Comparison of ENCODE assay signal across 8 cellular contexts in the genomic region with DNA sequence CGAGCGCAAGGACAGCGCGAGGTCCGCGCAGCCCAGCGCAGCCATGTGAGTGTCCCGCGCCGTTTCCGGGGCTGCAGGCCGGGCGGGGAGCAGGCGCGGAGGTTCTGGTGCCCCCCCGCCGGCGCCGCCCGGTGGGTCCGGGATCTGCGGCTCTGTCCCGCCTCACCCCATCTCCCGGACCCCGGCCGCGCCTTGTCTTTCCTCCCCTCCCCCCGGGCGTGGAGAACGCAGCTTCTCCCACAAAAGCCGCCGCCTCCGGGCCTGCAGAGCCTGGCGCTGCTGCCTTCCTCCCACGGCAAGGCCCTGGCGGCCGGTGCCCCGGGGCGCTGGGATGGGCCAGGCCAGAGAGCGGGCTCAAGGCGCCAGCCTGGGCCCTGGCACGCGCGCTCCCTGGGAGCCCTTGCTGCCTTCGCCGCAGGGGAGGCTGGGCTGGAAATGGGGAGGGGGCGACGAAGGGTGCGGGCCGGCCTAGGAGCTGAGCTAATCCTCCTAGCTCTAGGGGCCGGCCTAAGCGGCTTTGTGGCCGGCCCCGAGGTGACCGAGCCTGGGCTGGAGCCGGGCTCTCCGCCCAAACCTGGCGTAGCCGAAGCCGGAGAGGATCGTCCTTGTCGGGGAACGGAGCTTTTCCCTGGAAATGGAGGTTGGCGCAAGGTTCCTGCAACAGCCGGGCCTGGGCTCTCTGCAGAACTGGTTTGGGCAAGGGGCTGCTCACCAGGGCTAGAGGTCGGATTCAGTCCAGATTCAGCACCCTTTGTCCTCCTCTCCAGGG. TPM values are rescaled to one million over a fixed set of nuclear protein-coding genes. Genes with fewer than 3 reads are reported as not detected.
A peak's percentile ranks its signal among the peaks of the same experiment; 100 is the strongest.
DNase-seq lines count a peak whose midpoint lies in the region; ATAC-seq and TF ChIP-seq lines count a peak whose summit lies in the region.

No MANE protein-coding gene starts in this region.

- H3K36me3 Mint-ChIP-seq in activated naive CD8-positive, alpha-beta T cell treated with anti-CD3 and anti-CD28 coated beads, Interleukin-2, amount 50 U/mL, for 24 hours (ENCODE audit: low read depth): no peaks in the 10 kb centered on the region

- H3K27me3 Mint-ChIP-seq in activated naive CD8-positive, alpha-beta T cell treated with anti-CD3 and anti-CD28 coated beads, Interleukin-2, amount 50 U/mL, for 24 hours: peaks cover 18% of the 10 kb centered on the region

- H3K9me3 ChIP-seq in sigmoid colon: no peaks in the 10 kb centered on the region

- peak; percentile 45 for DNase-seq in NCI-H2227 (lab: John Stamatoyannopoulos, UW; ENCODE audit: unreplicated experiment)
- DNase-seq in NCI-H2227 treated with DMSO at 0.1 percent for 48 hours (lab: John Stamatoyannopoulos, UW): no peak
- peak; percentile 70 for DNase-seq in NB4 (ENCODE audit: low read depth)
- no peak for DNase-seq in activated naive CD8-positive, alpha-beta T cell treated with anti-CD3 and anti-CD28 coated beads, Interleukin-2, amount 50 U/mL, for 24 hours
- peak; percentile 66 for DNase-seq in hepatic stellate cell (ENCODE audit: low spot score)
- no peak for DNase-seq in sigmoid colon
- no peak for DNase-seq in NCI-H1436 (lab: John Stamatoyannopoulos, UW)
- no peak for DNase-seq in KG1 (lab: John Stamatoyannopoulos, UW)

- peak overlapping the region; percentile 86 to 97 (median 94) for H3K27ac ChIP-seq in sigmoid colon

- no peak for TF ChIP-seq EP300 in sigmoid colon (IDR thresholded peaks at IDR 0.05)

- intact Hi-C loops in sigmoid colon (cut with DNase I): loop anchor here (2.0 to 10.0 kb wide), 4 partner anchors 132 to 406 kb away; a partner anchor contains a TSS

- peak overlapping the region; percentile 79 for H3K4me3 Mint-ChIP-seq in activated naive CD8-positive, alpha-beta T cell treated with anti-CD3 and anti-CD28 coated beads, Interleukin-2, amount 50 U/mL, for 24 hours

- TF ChIP-seq POLR2A in NB4 (IDR thresholded peaks at IDR 0.05; ENCODE audit: extremely low read depth, insufficient read length): peak; percentile 40
- TF ChIP-seq POLR2A in sigmoid colon (IDR thresholded peaks at IDR 0.05): no peak

- ATAC-seq in activated naive CD8-positive, alpha-beta T cell treated with anti-CD3 and anti-CD28 coated beads, Interleukin-2, amount 50 U/mL, for 24 hours: peak; percentile 25

- peaks cover 0 to 38% (median 24%) of the 10 kb centered on the region in 4 donors for H3K4me1 ChIP-seq in sigmoid colon

- no peaks in the 10 kb centered on the region for H3K9me3 Mint-ChIP-seq in activated naive CD8-positive, alpha-beta T cell treated with anti-CD3 and anti-CD28 coated beads, Interleukin-2, amount 50 U/mL, for 24 hours

- WGBS in sigmoid colon, 2 donors: 1 to 2% methylated on average over 66 of the region's 66 CpGs

- peaks cover 21% of the 10 kb centered on the region for H3K4me1 Mint-ChIP-seq in activated naive CD8-positive, alpha-beta T cell treated with anti-CD3 and anti-CD28 coated beads, Interleukin-2, amount 50 U/mL, for 24 hours

- TF ChIP-seq CTCF in NB4 (IDR thresholded peaks at IDR 0.05; ENCODE audit: low read depth, low read length) (no peak), sigmoid colon (IDR thresholded peaks at IDR 0.05) (no peak)

- peak overlapping the region; percentile 59 for H3K4me3 ChIP-seq in NB4 (ENCODE audit: low read depth, low read length)
- H3K4me3 ChIP-seq in sigmoid colon: peak overlapping the region; percentile 60 to 98 (median 76)

- no peak overlapping the region for H3K27ac Mint-ChIP-seq in activated naive CD8-positive, alpha-beta T cell treated with anti-CD3 and anti-CD28 coated beads, Interleukin-2, amount 50 U/mL, for 24 hours

- no peaks in the 10 kb centered on the region for H3K36me3 ChIP-seq in sigmoid colon

- no peaks in the 10 kb centered on the region for H3K27me3 ChIP-seq in sigmoid colon

RNA-seq across cellular contexts. Expression of a gene that starts 0.4 kb away (rescaled TPM):
- total RNA-seq in sigmoid colon: 10 to 100 TPM; 23.9 to 60.9 (median 35.2) TPM
- polyA plus RNA-seq in sigmoid colon: 10 to 100 TPM; 10.2 to 26.7 (median 11.8) TPM

RNA-seq across cellular contexts. Expression of a gene that starts 33.3 kb away (rescaled TPM):
- 10 to 100 TPM; 29.2 to 45.7 (median 35.8) TPM for total RNA-seq in sigmoid colon
- 10 to 100 TPM; 25.8 to 28.8 (median 27.5) TPM for polyA plus RNA-seq in sigmoid colon

RNA-seq across cellular contexts. Expression of a gene that starts 45.7 kb away (rescaled TPM):
- not detected for total RNA-seq in sigmoid colon
- polyA plus RNA-seq in sigmoid colon: not detected

RNA-seq across cellular contexts. Expression of a gene that starts 48.1 kb away (rescaled TPM):
- 100 to 1,000 TPM in 2 of 4 donors, 10 to 100 TPM in 2; 70.3 to 112 (median 93.6) TPM for total RNA-seq in sigmoid colon
- polyA plus RNA-seq in sigmoid colon: 100 to 1,000 TPM; 214 to 287 (median 231) TPM

Comparison
In these comparisons a context has a peak if more than half of its experiments do, and no peak if none do; other contexts are left out.
1. DNase-seq: peak in NCI-H2227 (single experiment), NB4 (single experiment) and hepatic stellate cell (single experiment); none in NCI-H2227 treated with DMSO at 0.1 percent for 48 hours (single experiment), activated naive CD8-positive, alpha-beta T cell treated with anti-CD3 and anti-CD28 coated beads, Interleukin-2, amount 50 U/mL, for 24 hours (single experiment), sigmoid colon (single experiment), NCI-H1436 (single experiment) and KG1 (single experiment).